Comparison of ENCODE assay signal across 8 cellular contexts in the genomic region with DNA sequence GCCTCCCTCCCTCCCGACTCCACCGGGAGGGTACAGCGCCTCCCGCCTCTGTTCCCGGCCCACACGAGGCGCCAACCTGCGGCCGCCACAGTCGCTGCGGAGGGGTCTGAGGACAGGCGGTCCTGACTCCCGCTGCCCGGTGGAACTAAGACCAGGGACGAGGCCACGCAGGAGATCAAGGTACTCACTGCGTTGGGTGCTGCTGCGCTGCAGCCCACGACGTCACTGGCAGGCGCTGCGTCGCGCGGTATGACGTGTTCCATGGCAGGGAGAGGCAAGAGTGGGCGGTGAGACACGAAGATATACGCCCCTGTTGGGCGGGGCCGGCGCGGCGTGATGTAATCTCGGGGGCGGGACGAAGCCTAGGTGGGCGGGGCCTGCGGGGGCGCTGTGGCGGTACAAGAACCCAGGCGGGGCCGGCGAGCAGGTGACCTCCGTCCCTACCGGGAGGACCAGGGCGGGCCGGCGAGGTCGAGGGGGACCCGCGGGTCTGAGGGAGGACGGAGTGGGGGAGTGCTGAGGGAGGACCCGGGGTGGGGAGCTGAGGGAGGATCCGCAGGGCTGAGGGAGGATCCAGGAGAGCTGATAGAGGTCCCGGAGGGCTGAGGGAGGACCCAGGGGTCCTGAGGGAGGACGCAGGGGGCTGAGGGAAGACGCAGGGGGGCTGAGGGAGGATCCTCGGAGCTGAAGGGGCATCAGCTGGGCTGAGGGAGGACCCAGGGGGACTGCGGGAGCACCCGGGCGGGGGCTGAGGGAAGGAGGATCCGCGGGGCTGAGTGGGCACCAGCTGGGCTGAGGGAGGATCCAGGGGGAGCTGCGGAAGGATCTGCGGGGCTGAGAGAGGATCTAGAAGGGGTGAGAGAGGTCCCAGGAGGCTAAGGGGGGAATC. TPM values are rescaled to one million over a fixed set of nuclear protein-coding genes. Genes with fewer than 3 reads are reported as not detected.
DNase-seq lines count a peak whose midpoint lies in the region; ATAC-seq and TF ChIP-seq lines count a peak whose summit lies in the region.

A gene (minus strand): TSS at position 227 of the 889 bp plus-strand sequence. CDS start 1,039 bp downstream, outside the sequence.

- TF ChIP-seq POLR2A in erythroblast (IDR thresholded peaks at IDR 0.05; ENCODE audit: low read length), result peak; percentile 91

- intact Hi-C loops in PC-9 (cut with micrococcal nuclease; ENCODE audit: unreplicated experiment), result loop anchor here (1.0 kb wide), 3 partner anchors 31 to 345 kb away; a partner anchor contains a TSS

- peak within 1 kb of the TSS; percentile 99 for H3K4me2 ChIP-seq in PC-9

- H3K36me3 ChIP-seq in PC-9 (ENCODE audit: low read depth), result 0 out of 2 replicates have a peak, but pooled peaks cover 4% of the 10 kb centered on the region
- peaks cover 10% of the 10 kb centered on the region for H3K36me3 ChIP-seq in mucosa of stomach (ENCODE audit: control insufficient read depth, insufficient read depth, low read length)

- POLR2A ChIA-PET in PC-9 (lab: Charles Lee; ENCODE audit: unreplicated experiment), result interaction anchor here (0.6 to 0.7 kb wide), 2 partner anchors 119 to 156 kb away, joined by 4 to 9 read pairs; no protein-coding TSS in a partner anchor

- H3K79me2 ChIP-seq in PC-9 (ENCODE audit: low read depth), result peaks cover 14% of the 10 kb centered on the region

- peak within 1 kb of the TSS; percentile 96 for H2AFZ ChIP-seq in PC-9

- in situ Hi-C loops in KBM-7 (cut with MboI; ENCODE audit: low pct_unique_long_range_greater_than_20kb, low sequenced_read_pairs), result no loop called here

- H3K4me1 ChIP-seq in PC-9 (replicated peaks; ENCODE audit: insufficient read depth), result peaks cover 6% of the 10 kb centered on the region
- peaks cover 25% of the 10 kb centered on the region for H3K4me1 ChIP-seq in mucosa of stomach (ENCODE audit: control insufficient read depth, insufficient read depth, low read length)

- ATAC-seq in GM21717 (IDR thresholded peaks at IDR 0.05; ENCODE audit: unreplicated experiment), result peak; percentile 81

- H4K20me1 ChIP-seq in PC-9 (ENCODE audit: insufficient read depth), result no peaks in the 10 kb centered on the region

- no peaks in the 10 kb centered on the region for H3K9me3 ChIP-seq in PC-9 (ENCODE audit: insufficient read depth, low read depth)
- no peaks in the 10 kb centered on the region for H3K9me3 ChIP-seq in mucosa of stomach (ENCODE audit: control insufficient read depth, low read length)

- peaks cover 5% of the 10 kb centered on the region; the same call in 1 of the 2 replicates for H3F3A ChIP-seq in PC-9 (ENCODE audit: insufficient read depth, low read depth)

- peak; percentile 94 for DNase-seq in DMS153 treated with DMSO at 0.1 percent for 48 hours (lab: John Stamatoyannopoulos, UW; ENCODE audit: unreplicated experiment)
- DNase-seq in KBM-7, result peak; percentile 95
- peak; percentile 90 to 99 for DNase-seq in PC-9
- peak; percentile 100 for DNase-seq in activated T-cell treated with anti-CD3 and anti-CD28 coated beads, Interleukin-2, amount 50 U/mL, for 1 hour
- peak; percentile 98 to 99 for DNase-seq in erythroblast (lab: John Stamatoyannopoulos, UW)
- peak; percentile 99 to 100 for DNase-seq in stimulated activated CD8-positive, alpha-beta memory T cell treated with anti-CD3 and anti-CD28 coated beads, Interleukin-7, amount 100 ng/mL, for 1 hour (ENCODE audit: low read depth in 2 of 2)

- H3K4me3 ChIP-seq in PC-9 (peak within 1 kb of the TSS; percentile 97), mucosa of stomach (ENCODE audit: low read length) (peak within 1 kb of the TSS; percentile 98)

- H3K27ac ChIP-seq in PC-9, result no peak within 1 kb of the TSS

- no TSS peak for BruUV-seq in PC-9 (replicated peaks; lab: Mats Ljungman, UMichigan)

- no peak for TF ChIP-seq CTCF in PC-9 (conservative IDR thresholded peaks at IDR 0.05)

- H3K9ac ChIP-seq in mucosa of stomach (ENCODE audit: low read length), result peak within 1 kb of the TSS; percentile 99

- H3K9me2 ChIP-seq in PC-9 (ENCODE audit: insufficient read depth), result no peaks in the 10 kb centered on the region

- H3K27me3 ChIP-seq in PC-9 (ENCODE audit: insufficient read depth, low read depth) (no peaks in the 10 kb centered on the region), mucosa of stomach (ENCODE audit: control insufficient read depth, insufficient read depth, low read length) (no peaks in the 10 kb centered on the region)

- CTCF ChIA-PET in PC-9 (lab: Charles Lee), result interaction anchor here (1.0 kb wide), 1 partner anchor 22 kb away, joined by 4 read pairs; no protein-coding TSS in a partner anchor

RNA-seq across cellular contexts. Expression of the gene that starts here (rescaled TPM):
- 81.0 and 84.4 TPM in 2 replicates for total RNA-seq in PC-9 (2021)
